1 cellular context compared by ENCODE assay signal in the genomic region with DNA sequence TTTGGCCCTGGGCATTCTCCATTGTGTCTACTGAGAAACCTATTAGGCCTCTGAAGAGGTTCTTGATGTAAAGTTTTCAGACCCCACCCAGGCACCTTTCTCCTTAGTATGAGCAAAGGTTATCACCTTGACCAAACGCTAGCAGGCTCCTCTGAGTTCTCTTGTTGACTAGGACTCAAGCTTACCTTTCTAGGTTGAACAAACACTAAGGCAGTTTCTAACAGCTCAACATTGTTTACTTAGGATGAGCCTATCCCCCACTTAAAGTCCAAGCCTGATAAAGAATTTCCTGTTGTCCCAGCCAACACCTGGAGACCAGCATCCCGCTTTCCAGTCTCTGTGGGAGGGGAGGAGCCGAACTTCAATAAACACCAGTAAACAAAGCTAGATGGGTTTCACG.
TF ChIP-seq lines count a peak whose summit lies in the region.

No MANE protein-coding gene starts in this region.

TF ChIP-seq in HepG2, 621 proteins besides CTCF, POLR2A, EP300 and RAD21 (continued from another document):
- TF ChIP-seq, protein P1, sequence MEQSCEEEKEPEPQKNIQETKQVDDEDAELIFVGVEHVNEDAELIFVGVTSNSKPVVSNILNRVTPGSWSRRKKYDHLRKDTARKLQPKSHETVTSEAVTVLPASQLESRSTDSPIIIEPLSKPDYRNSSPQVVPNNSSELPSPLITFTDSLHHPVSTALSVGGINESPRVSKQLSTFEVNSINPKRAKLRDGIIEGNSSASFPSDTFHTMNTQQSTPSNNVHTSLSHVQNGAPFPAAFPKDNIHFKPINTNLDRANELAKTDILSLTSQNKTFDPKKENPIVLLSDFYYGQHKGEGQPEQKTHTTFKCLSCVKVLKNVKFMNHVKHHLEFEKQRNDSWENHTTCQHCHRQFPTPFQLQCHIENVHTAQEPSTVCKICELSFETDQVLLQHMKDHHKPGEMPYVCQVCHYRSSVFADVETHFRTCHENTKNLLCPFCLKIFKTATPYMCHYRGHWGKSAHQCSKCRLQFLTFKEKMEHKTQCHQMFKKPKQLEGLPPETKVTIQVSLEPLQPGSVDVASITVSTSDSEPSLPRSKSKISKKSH (CRISPR knock-in tag; IDR thresholded peaks at IDR 0.05; ENCODE audit: borderline replicate concordance), result no peak
- TF ChIP-seq ZNF205 (CRISPR knock-in tag; IDR thresholded peaks at IDR 0.05), result no peak
- TF ChIP-seq, protein P2, sequence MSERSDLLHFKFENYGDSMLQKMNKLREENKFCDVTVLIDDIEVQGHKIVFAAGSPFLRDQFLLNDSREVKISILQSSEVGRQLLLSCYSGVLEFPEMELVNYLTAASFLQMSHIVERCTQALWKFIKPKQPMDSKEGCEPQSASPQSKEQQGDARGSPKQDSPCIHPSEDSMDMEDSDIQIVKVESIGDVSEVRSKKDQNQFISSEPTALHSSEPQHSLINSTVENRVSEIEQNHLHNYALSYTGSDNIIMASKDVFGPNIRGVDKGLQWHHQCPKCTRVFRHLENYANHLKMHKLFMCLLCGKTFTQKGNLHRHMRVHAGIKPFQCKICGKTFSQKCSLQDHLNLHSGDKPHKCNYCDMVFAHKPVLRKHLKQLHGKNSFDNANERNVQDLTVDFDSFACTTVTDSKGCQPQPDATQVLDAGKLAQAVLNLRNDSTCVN (CRISPR knock-in tag; IDR thresholded peaks at IDR 0.05; ENCODE audit: borderline replicate concordance), result peak; percentile 44; the same call in 1 of the 2 replicates
- TF ChIP-seq SOX6 (IDR thresholded peaks at IDR 0.05), result no peak
- peak; percentile 50; the same call in 1 of the 2 replicates for TF ChIP-seq SOX6 (CRISPR knock-in tag; IDR thresholded peaks at IDR 0.05)
- no peak for TF ChIP-seq ZSCAN9 (CRISPR knock-in tag; IDR thresholded peaks at IDR 0.05; ENCODE audit: borderline replicate concordance)
- no peak for TF ChIP-seq MTF2 (CRISPR knock-in tag; IDR thresholded peaks at IDR 0.05; ENCODE audit: borderline replicate concordance)
- TF ChIP-seq, protein P3, sequence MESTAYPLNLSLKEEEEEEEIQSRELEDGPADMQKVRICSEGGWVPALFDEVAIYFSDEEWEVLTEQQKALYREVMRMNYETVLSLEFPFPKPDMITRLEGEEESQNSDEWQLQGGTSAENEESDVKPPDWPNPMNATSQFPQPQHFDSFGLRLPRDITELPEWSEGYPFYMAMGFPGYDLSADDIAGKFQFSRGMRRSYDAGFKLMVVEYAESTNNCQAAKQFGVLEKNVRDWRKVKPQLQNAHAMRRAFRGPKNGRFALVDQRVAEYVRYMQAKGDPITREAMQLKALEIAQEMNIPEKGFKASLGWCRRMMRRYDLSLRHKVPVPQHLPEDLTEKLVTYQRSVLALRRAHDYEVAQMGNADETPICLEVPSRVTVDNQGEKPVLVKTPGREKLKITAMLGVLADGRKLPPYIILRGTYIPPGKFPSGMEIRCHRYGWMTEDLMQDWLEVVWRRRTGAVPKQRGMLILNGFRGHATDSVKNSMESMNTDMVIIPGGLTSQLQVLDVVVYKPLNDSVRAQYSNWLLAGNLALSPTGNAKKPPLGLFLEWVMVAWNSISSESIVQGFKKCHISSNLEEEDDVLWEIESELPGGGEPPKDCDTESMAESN (CRISPR knock-in tag; conservative IDR thresholded peaks at IDR 0.05), result no peak
- TF ChIP-seq, protein P4, sequence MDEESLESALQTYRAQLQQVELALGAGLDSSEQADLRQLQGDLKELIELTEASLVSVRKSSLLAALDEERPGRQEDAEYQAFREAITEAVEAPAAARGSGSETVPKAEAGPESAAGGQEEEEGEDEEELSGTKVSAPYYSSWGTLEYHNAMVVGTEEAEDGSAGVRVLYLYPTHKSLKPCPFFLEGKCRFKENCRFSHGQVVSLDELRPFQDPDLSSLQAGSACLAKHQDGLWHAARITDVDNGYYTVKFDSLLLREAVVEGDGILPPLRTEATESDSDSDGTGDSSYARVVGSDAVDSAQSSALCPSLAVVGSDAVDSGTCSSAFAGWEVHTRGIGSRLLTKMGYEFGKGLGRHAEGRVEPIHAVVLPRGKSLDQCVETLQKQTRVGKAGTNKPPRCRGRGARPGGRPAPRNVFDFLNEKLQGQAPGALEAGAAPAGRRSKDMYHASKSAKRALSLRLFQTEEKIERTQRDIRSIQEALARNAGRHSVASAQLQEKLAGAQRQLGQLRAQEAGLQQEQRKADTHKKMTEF (CRISPR knock-in tag; IDR thresholded peaks at IDR 0.05), result no peak
- TF ChIP-seq KMT2A (CRISPR knock-in tag; IDR thresholded peaks at IDR 0.05), result no peak
- TF ChIP-seq, protein P5, sequence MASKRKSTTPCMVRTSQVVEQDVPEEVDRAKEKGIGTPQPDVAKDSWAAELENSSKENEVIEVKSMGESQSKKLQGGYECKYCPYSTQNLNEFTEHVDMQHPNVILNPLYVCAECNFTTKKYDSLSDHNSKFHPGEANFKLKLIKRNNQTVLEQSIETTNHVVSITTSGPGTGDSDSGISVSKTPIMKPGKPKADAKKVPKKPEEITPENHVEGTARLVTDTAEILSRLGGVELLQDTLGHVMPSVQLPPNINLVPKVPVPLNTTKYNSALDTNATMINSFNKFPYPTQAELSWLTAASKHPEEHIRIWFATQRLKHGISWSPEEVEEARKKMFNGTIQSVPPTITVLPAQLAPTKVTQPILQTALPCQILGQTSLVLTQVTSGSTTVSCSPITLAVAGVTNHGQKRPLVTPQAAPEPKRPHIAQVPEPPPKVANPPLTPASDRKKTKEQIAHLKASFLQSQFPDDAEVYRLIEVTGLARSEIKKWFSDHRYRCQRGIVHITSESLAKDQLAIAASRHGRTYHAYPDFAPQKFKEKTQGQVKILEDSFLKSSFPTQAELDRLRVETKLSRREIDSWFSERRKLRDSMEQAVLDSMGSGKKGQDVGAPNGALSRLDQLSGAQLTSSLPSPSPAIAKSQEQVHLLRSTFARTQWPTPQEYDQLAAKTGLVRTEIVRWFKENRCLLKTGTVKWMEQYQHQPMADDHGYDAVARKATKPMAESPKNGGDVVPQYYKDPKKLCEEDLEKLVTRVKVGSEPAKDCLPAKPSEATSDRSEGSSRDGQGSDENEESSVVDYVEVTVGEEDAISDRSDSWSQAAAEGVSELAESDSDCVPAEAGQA (IDR thresholded peaks at IDR 0.05; ENCODE audit: low read depth), result no peak
- TF ChIP-seq, protein P5 (CRISPR knock-in tag; IDR thresholded peaks at IDR 0.05; ENCODE audit: borderline replicate concordance), result no peak
- no peak for TF ChIP-seq ZNF350 (CRISPR knock-in tag; IDR thresholded peaks at IDR 0.05; ENCODE audit: borderline replicate concordance, low read depth)
- peak; percentile 23; the same call in 1 of the 2 replicates for TF ChIP-seq FOXK1 (CRISPR knock-in tag; IDR thresholded peaks at IDR 0.05; ENCODE audit: borderline replicate concordance, low read depth)
